Comparison of ENCODE assay signal across 20 cellular contexts in the genomic region with DNA sequence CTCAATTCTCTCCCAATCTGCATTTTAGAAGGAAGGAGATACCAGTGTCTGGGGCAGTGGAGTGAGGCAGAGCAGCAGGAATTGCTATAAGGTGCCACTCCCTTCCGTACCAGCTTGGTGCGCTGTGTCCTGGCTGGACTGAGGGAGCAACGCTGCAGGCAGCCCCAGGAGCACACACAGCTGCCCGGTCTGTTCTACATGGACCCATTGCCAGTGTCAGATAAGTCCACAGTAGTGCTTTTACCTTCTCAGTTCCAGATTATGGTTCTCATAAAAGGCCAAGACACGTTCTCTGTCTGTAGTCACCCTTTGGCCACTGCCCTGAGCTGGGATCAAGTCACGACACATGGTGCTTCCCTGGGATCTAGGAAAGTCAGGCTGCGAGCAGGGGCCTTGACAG. TPM values are rescaled to one million over a fixed set of nuclear protein-coding genes. Genes with fewer than 3 reads are reported as not detected.
"Had no signal": no experiment of that assay in that cellular context is flagged by ENCODE, and none has a peak within 500 bp of the region (broad histone marks: within the 10 kb centered on the region; RNA-seq: fewer than 3 reads in every experiment).

No MANE protein-coding gene starts in this region.

- H3K36me3 ChIP-seq: breast epithelium had no signal

- H3K9me3 ChIP-seq: breast epithelium had no signal

- H3K27me3 ChIP-seq: breast epithelium had no signal

- H3K4me1 ChIP-seq: breast epithelium had no signal

- DNase-seq: activated CD4-positive, alpha-beta T cell treated with anti-CD3 and anti-CD28 coated beads for 4 hours; activated CD8-positive, alpha-beta memory T cell treated with anti-CD3 and anti-CD28 coated beads, Interleukin-2, amount 50 U/mL, for 4 hours; activated CD8-positive, alpha-beta T cell treated with anti-CD3 and anti-CD28 coated beads for 36 hours; activated naive CD4-positive, alpha-beta T cell; activated T-cell treated with anti-CD3 and anti-CD28 coated beads, Interleukin-2, amount 50 U/mL, for 1 hour; aorta; caudate nucleus; Kasumi-1; KBM-7; NCI-H1930; NCI-H510A treated with DMSO at 0.1 percent for 48 hours; NCI-H748 treated with DMSO at 0.1 percent for 48 hours; PC-9; SHP77 treated with DMSO at 0.1 percent for 48 hours; T-cell had no signal

- H3K4me3 ChIP-seq: breast epithelium, PC-9 had no signal

- H3K4me1 Mint-ChIP-seq: activated naive CD4-positive, alpha-beta T cell treated with anti-CD3 and anti-CD28 coated beads, Interleukin-2, amount 50 U/mL, for 24 hours; T-cell had no signal

- H3K36me3 Mint-ChIP-seq: activated naive CD4-positive, alpha-beta T cell treated with anti-CD3 and anti-CD28 coated beads, Interleukin-2, amount 50 U/mL, for 24 hours; T-cell had no signal

- ATAC-seq: activated CD4-positive, CD25-positive, alpha-beta regulatory T cell treated with anti-CD3 and anti-CD28 coated beads, Interleukin-2, amount 50 U/mL, for 24 hours; activated CD8-positive, alpha-beta T cell treated with anti-CD3 and anti-CD28 coated beads for 36 hours; T-cell had no signal

- H3K4me3 Mint-ChIP-seq: activated CD8-positive, alpha-beta T cell treated with anti-CD3 and anti-CD28 coated beads for 36 hours; activated naive CD4-positive, alpha-beta T cell treated with anti-CD3 and anti-CD28 coated beads, Interleukin-2, amount 50 U/mL, for 24 hours; T-cell had no signal

- H2AFZ ChIP-seq: PC-9 had no signal

- H3K27ac Mint-ChIP-seq: activated CD8-positive, alpha-beta T cell treated with anti-CD3 and anti-CD28 coated beads for 36 hours; activated naive CD4-positive, alpha-beta T cell treated with anti-CD3 and anti-CD28 coated beads, Interleukin-2, amount 50 U/mL, for 24 hours; T-cell had no signal

- H3K27ac ChIP-seq: breast epithelium, PC-9, VCaP had no signal

- H3K4me2 ChIP-seq: PC-9 had no signal

- H3K9me3 Mint-ChIP-seq: activated CD8-positive, alpha-beta T cell treated with anti-CD3 and anti-CD28 coated beads for 36 hours; activated naive CD4-positive, alpha-beta T cell treated with anti-CD3 and anti-CD28 coated beads, Interleukin-2, amount 50 U/mL, for 24 hours had no signal

RNA-seq across cellular contexts. Expression of a gene that starts 44.1 kb away (rescaled TPM):
- total RNA-seq: activated CD8-positive, alpha-beta T cell treated with anti-CD3 and anti-CD28 coated beads for 36 hours; aorta; breast epithelium; PC-9; T-cell; T-helper 2 cell treated with Interferon-gamma antibody and Interleukin-4, amounts not matched to agents 100 ng/mL and 5 ng/mL, for 36 hours had no signal
- polyA plus RNA-seq: aorta had no signal
